ENCODE assay signal across 8 cellular contexts in genomic region chr4:142126890-142127497, GRCh38.
DNase-seq lines count a peak whose midpoint lies in the region; ATAC-seq and TF ChIP-seq lines count a peak whose summit lies in the region.

No MANE protein-coding gene starts in this region.

- CTCF ChIA-PET in Panc1 (lab: Charles Lee): interaction anchor here (0.6 kb wide), 1 partner anchor 79 kb away, joined by 3 read pairs; no protein-coding TSS in a partner anchor

- POLR2A ChIA-PET in Panc1 (lab: Charles Lee): no interaction called here

- peak; percentile 68; the same call in 1 of the 2 replicates for TF ChIP-seq CTCF in Panc1 (IDR thresholded peaks at IDR 0.05)
- TF ChIP-seq CTCF in progenitor cell of endocrine pancreas (IDR thresholded peaks at IDR 0.05; ENCODE audit: unreplicated experiment): peak; percentile 91

- intact Hi-C loops in Panc1 (cut with micrococcal nuclease; ENCODE audit: unreplicated experiment): loop anchor here (2.0 to 10.0 kb wide), 3 partner anchors 220 to 720 kb away; partner anchors contain the start of gene INPP4B

- DNase-seq in DMS114 treated with DMSO at 0.1 percent for 48 hours (lab: John Stamatoyannopoulos, UW; ENCODE audit: unreplicated experiment) (peak; percentile 23), HT-29 (ENCODE audit: low spot score) (peak; percentile 84), Panc1 (ENCODE audit: low read depth, low spot score) (peak; percentile 51), foreskin melanocyte (peak; percentile 64), progenitor cell of endocrine pancreas (ENCODE audit: low spot score, unreplicated experiment) (peak; percentile 30)
- peak; percentile 24 to 30 for DNase-seq in activated T-helper 1 cell treated with anti-CD3 and anti-CD28 coated beads, Interleukin-2, amount 50 U/mL, for 16 hours (ENCODE audit: low read depth in 1 of 2, low spot score in 1 of 2)

- H3K36me3 ChIP-seq in Panc1 (ENCODE audit: control insufficient read depth, insufficient read depth, low read length): no peaks in the 10 kb centered on the region

- no peak overlapping the region for H3K4me3 Mint-ChIP-seq in progenitor cell of endocrine pancreas (ENCODE audit: low read depth)

- no TSS peak for BruUV-seq in Panc1 (replicated peaks; lab: Mats Ljungman, UMichigan)

- peaks cover 16% of the 10 kb centered on the region for H3K4me1 Mint-ChIP-seq in progenitor cell of endocrine pancreas (ENCODE audit: low read depth)

- in situ Hi-C loops in Panc1 (cut with HindIII; ENCODE audit: low pct_unique_long_range_greater_than_20kb, low sequenced_read_pairs): no loop called here

- no peak overlapping the region for H3K27ac Mint-ChIP-seq in progenitor cell of endocrine pancreas

- H3K9me3 Mint-ChIP-seq in progenitor cell of endocrine pancreas (ENCODE audit: low read depth): no peaks in the 10 kb centered on the region

- no peaks in the 10 kb centered on the region for H3K36me3 Mint-ChIP-seq in progenitor cell of endocrine pancreas (ENCODE audit: insufficient read depth)

- H3K9me3 ChIP-seq in Panc1 (ENCODE audit: control insufficient read depth, insufficient read depth, low read depth, low read length): no peaks in the 10 kb centered on the region

- H3K4me1 ChIP-seq in Panc1 (ENCODE audit: control insufficient read depth, insufficient read depth, low read length): no peaks in the 10 kb centered on the region

- no peak overlapping the region for H3K4me3 ChIP-seq in Panc1 (ENCODE audit: low read depth in 2 of 2, low read length in 2 of 2)

- peaks cover 3% of the 10 kb centered on the region for H3K27me3 Mint-ChIP-seq in progenitor cell of endocrine pancreas

- ATAC-seq in GM19468 (IDR thresholded peaks at IDR 0.05; ENCODE audit: extremely low read depth, unreplicated experiment) (peak; percentile 74), Panc1 (peak; percentile 48; the same call in 1 of the 2 replicates), GM21737 (IDR thresholded peaks at IDR 0.05; ENCODE audit: unreplicated experiment) (no peak)

- H3K27me3 ChIP-seq in Panc1 (ENCODE audit: control insufficient read depth, insufficient read depth, low read length): no peaks in the 10 kb centered on the region

- no peak overlapping the region for H3K27ac ChIP-seq in Panc1 (ENCODE audit: low read length)

Comparison
In these comparisons a context has a peak if more than half of its experiments do, and no peak if none do; other contexts are left out.
1. DNase-seq: peak in every context shown above with its lines; median percentile 84 in HT-29; 64 in foreskin melanocyte; 51 in Panc1; 30 in progenitor cell of endocrine pancreas; 27 in activated T-helper 1 cell treated with anti-CD3 and anti-CD28 coated beads, Interleukin-2, amount 50 U/mL, for 16 hours; 23 in DMS114 treated with DMSO at 0.1 percent for 48 hours.